11 cellular contexts compared by ENCODE assay signal in the genomic region with DNA sequence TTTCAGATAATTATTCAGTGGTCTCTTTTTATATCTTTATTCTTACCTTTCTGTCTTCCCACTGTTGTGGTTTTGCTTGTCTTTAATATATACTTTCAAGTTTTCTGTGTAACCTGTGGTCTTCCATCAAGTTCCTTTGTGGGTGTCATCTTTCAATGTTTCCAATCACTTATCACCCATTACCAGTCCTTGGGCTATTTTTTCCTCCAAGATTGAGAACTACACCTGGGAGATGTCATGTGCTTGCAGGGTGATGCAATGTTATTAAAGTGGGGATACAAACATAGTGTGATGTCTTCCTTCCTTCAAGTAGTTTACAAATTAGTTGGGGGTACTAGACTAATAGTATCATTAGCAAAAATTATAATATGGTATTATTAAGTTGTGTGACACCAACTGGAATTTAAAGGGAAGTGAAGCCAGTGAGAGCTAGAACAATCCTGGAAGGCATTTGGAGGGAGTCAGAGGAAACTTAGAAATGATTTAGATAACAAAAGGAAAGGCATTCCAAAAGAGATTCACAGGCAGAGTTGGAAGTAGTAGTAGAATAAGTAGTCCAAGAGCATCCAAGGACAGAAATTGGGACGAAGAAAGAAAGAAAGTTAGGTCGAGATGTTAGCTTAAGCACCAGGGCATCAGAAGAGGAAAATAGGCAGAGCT. TPM values are rescaled to one million over a fixed set of nuclear protein-coding genes. Genes with fewer than 3 reads are reported as not detected.
DNase-seq lines count a peak whose midpoint lies in the region; ATAC-seq and TF ChIP-seq lines count a peak whose summit lies in the region.
"Had no signal": no experiment of that assay in that cellular context is flagged by ENCODE, and none has a peak within 500 bp of the region (broad histone marks: within the 10 kb centered on the region; RNA-seq: fewer than 3 reads in every experiment).

No MANE protein-coding gene starts in this region.

- H3K27ac ChIP-seq in HEK293 (ENCODE audit: extremely low read depth, low read depth, low read length) = no peak overlapping the region
- H3K27ac ChIP-seq: PC-9 had no signal

- intact Hi-C loops in Caco-2 (cut with micrococcal nuclease; ENCODE audit: unreplicated experiment) = loop anchor here (5.0 kb wide), 1 partner anchor 133 kb away; no protein-coding TSS in a partner anchor

- no peaks in the 10 kb centered on the region for H3K9me3 ChIP-seq in Caco-2
- no peaks in the 10 kb centered on the region for H3K9me3 ChIP-seq in HEK293 (ENCODE audit: control insufficient read depth, insufficient read depth, low read depth, low read length)
- H3K9me3 ChIP-seq in adipocyte (ENCODE audit: control insufficient read depth, low read length) = peaks cover 6% of the 10 kb centered on the region

- DNase-seq in Caco-2 = no peak
- peak; percentile 7 for DNase-seq in adipocyte (ENCODE audit: low read depth)
- no peak for DNase-seq in GM10266 (ENCODE audit: extremely low spot score)
- DNase-seq: activated CD8-positive, alpha-beta memory T cell treated with anti-CD3 and anti-CD28 coated beads for 24 hours; HCEC 1CT; left cardiac atrium; PC-9 had no signal

- POLR2A ChIA-PET in Caco-2 (lab: Charles Lee) (no interaction called here), HEK293 (lab: Yijun Ruan, JAX) (no interaction called here)

- no peaks in the 10 kb centered on the region for H3K36me3 ChIP-seq in Caco-2 (ENCODE audit: control insufficient read depth, insufficient read depth, low read length)
- no peaks in the 10 kb centered on the region for H3K36me3 ChIP-seq in HEK293 (ENCODE audit: control insufficient read depth in 2 of 2, insufficient read depth in 1 of 2, low read length in 2 of 2)
- no peaks in the 10 kb centered on the region for H3K36me3 ChIP-seq in adipocyte (ENCODE audit: control insufficient read depth, insufficient read depth, low read length, severe bottlenecking)

- no peaks in the 10 kb centered on the region for H3K27me3 Mint-ChIP-seq in Caco-2 (ENCODE audit: insufficient read depth, unreplicated experiment)
- H3K27me3 Mint-ChIP-seq in nephron (ENCODE audit: low read depth) = no peaks in the 10 kb centered on the region

- no peaks in the 10 kb centered on the region for H3K9me3 Mint-ChIP-seq in Caco-2 (ENCODE audit: unreplicated experiment)
- no peaks in the 10 kb centered on the region for H3K9me3 Mint-ChIP-seq in nephron

- H3K27ac Mint-ChIP-seq in Caco-2 (ENCODE audit: unreplicated experiment) = no peak overlapping the region
- no peak overlapping the region for H3K27ac Mint-ChIP-seq in nephron

- H3K4me3 Mint-ChIP-seq in Caco-2 (ENCODE audit: unreplicated experiment) (peak overlapping the region; percentile 10), nephron (peak overlapping the region; percentile 19 to 52 (median 47))

- H3K4me1 Mint-ChIP-seq in Caco-2 (ENCODE audit: low read depth, unreplicated experiment) = peaks cover 17% of the 10 kb centered on the region
- peaks cover 32% of the 10 kb centered on the region for H3K4me1 Mint-ChIP-seq in nephron

- BruUV-seq in Caco-2 (replicated peaks; lab: Mats Ljungman, UMichigan) = no TSS peak

- CTCF ChIA-PET in Caco-2 (lab: Charles Lee) = no interaction called here
- CTCF ChIA-PET in HEK293 (lab: Yijun Ruan, JAX) = no interaction called here

- H3K27me3 ChIP-seq in Caco-2 (replicated peaks; ENCODE audit: control insufficient read depth, insufficient read depth, low read length) (no peaks in the 10 kb centered on the region), adipocyte (replicated peaks; ENCODE audit: control insufficient read depth, insufficient read depth, low read length) (no peaks in the 10 kb centered on the region)

- H3K36me3 Mint-ChIP-seq in Caco-2 (ENCODE audit: insufficient read depth, unreplicated experiment) (no peaks in the 10 kb centered on the region), nephron (ENCODE audit: low read depth) (no peaks in the 10 kb centered on the region)

- H3K4me1 ChIP-seq in Caco-2 = peaks cover 4% of the 10 kb centered on the region; the same call in 1 of the 2 replicates
- H3K4me1 ChIP-seq in HEK293 (ENCODE audit: control insufficient read depth, insufficient read depth, low read length) = peaks cover 16% of the 10 kb centered on the region; the same call in 1 of the 2 replicates
- peaks cover 19% of the 10 kb centered on the region for H3K4me1 ChIP-seq in adipocyte (ENCODE audit: control insufficient read depth, insufficient read depth, low read length)

- no peak overlapping the region for H3K9ac ChIP-seq in adipocyte (ENCODE audit: low read length)

- H3K4me3 ChIP-seq in Caco-2 (ENCODE audit: low read depth, low read length) (no peak overlapping the region), HEK293 (ENCODE audit: low read depth, low read length) (no peak overlapping the region), adipocyte (ENCODE audit: low read length) (no peak overlapping the region)
- H3K4me3 ChIP-seq: PC-9 had no signal

- ATAC-seq in GM21526 (IDR thresholded peaks at IDR 0.05; ENCODE audit: low FRiP score, unreplicated experiment) (no peak), HG03095 (IDR thresholded peaks at IDR 0.05; ENCODE audit: unreplicated experiment) (no peak)
- ATAC-seq: left cardiac atrium had no signal

- TF ChIP-seq CTCF in Caco-2 (IDR thresholded peaks at IDR 0.05; ENCODE audit: insufficient read depth in 1 of 2, low read depth in 1 of 2, low read length in 1 of 2, severe bottlenecking in 1 of 2, unreplicated experiment in 1 of 2) = no peak
- no peak for TF ChIP-seq CTCF in HEK293 (tag by site-specific recombination; IDR thresholded peaks at IDR 0.05)
- no peak for TF ChIP-seq CTCF in nephron (IDR thresholded peaks at IDR 0.05; ENCODE audit: unreplicated experiment in 3 of 3)
- TF ChIP-seq CTCF in GM10266 (IDR thresholded peaks at IDR 0.05; ENCODE audit: control insufficient read depth, insufficient read depth, low read depth, missing control alignments) = no peak

TF ChIP-seq in HEK293, 187 proteins besides CTCF, POLR2A, EP300 and RAD21:
- TF ChIP-seq REPIN1 (tag by site-specific recombination; IDR thresholded peaks at IDR 0.05; ENCODE audit: low read depth) (no peak), ZNF350 (tag by site-specific recombination; IDR thresholded peaks at IDR 0.05) (no peak), PRDM1 (tag by site-specific recombination; IDR thresholded peaks at IDR 0.05) (0 out of 2 replicates have a peak, but pooled peaks have one; percentile 51), ZNF366 (tag by site-specific recombination; conservative IDR thresholded peaks at IDR 0.05) (peak; percentile 24; the same call in 1 of the 2 replicates), SP3 (tag by site-specific recombination; IDR thresholded peaks at IDR 0.05) (no peak), FEZF1 (tag by site-specific recombination; IDR thresholded peaks at IDR 0.05) (0 out of 2 replicates have a peak, but pooled peaks have one; percentile 1), ZNF175 (tag by site-specific recombination; IDR thresholded peaks at IDR 0.05) (no peak), KLF9 (tag by site-specific recombination; IDR thresholded peaks at IDR 0.05; ENCODE audit: low read depth) (no peak)
- TF ChIP-seq, protein P1, sequence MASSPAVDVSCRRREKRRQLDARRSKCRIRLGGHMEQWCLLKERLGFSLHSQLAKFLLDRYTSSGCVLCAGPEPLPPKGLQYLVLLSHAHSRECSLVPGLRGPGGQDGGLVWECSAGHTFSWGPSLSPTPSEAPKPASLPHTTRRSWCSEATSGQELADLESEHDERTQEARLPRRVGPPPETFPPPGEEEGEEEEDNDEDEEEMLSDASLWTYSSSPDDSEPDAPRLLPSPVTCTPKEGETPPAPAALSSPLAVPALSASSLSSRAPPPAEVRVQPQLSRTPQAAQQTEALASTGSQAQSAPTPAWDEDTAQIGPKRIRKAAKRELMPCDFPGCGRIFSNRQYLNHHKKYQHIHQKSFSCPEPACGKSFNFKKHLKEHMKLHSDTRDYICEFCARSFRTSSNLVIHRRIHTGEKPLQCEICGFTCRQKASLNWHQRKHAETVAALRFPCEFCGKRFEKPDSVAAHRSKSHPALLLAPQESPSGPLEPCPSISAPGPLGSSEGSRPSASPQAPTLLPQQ (tag by site-specific recombination; IDR thresholded peaks at IDR 0.05) = 0 out of 2 replicates have a peak, but pooled peaks have one; percentile 18

RNA-seq across cellular contexts. Expression of a gene that starts 3.4 kb away (rescaled TPM):
- 32.5 and 33.3 TPM in 2 replicates for total RNA-seq in Caco-2 (2022)
